Comparison of ENCODE assay signal across 25 cellular contexts in genomic region chr20:4858000-4858399, GRCh38. TPM values are rescaled to one million over a fixed set of nuclear protein-coding genes. Genes with fewer than 3 reads are reported as not detected.
DNase-seq lines count a peak whose midpoint lies in the region; ATAC-seq and TF ChIP-seq lines count a peak whose summit lies in the region.
"Had no signal": no experiment of that assay in that cellular context is flagged by ENCODE, and none has a peak within 500 bp of the region (broad histone marks: within the 10 kb centered on the region; RNA-seq: fewer than 3 reads in every experiment).

No MANE protein-coding gene starts in this region.

- H3K27me3 Mint-ChIP-seq in activated T-cell treated with anti-CD3 and anti-CD28 coated beads, Interleukin-2, amount 50 U/mL, for 24 hours, result no peaks in the 10 kb centered on the region
- no peaks in the 10 kb centered on the region for H3K27me3 Mint-ChIP-seq in activated B cell treated with CpG ODN at 0.5 μM for 24 hours
- no peaks in the 10 kb centered on the region for H3K27me3 Mint-ChIP-seq in T-helper 2 cell treated with Interferon-gamma antibody and Interleukin-4, amounts not matched to agents 5 μg/mL and 100 μg/mL, for 36 hours (ENCODE audit: low read depth)
- H3K27me3 Mint-ChIP-seq: CD8-positive, alpha-beta memory T cell had no signal

- peak overlapping the region; percentile 53 for H3K27ac Mint-ChIP-seq in activated T-cell treated with anti-CD3 and anti-CD28 coated beads, Interleukin-2, amount 50 U/mL, for 24 hours
- H3K27ac Mint-ChIP-seq in activated B cell treated with CpG ODN at 0.5 μM for 24 hours, result peak overlapping the region; percentile 4
- H3K27ac Mint-ChIP-seq in T-helper 2 cell treated with Interferon-gamma antibody and Interleukin-4, amounts not matched to agents 5 μg/mL and 100 μg/mL, for 36 hours, result no peak overlapping the region

- TF ChIP-seq CTCF in DND-41 (IDR thresholded peaks at IDR 0.05; ENCODE audit: borderline replicate concordance, extremely low read depth, low read length, poor library complexity, severe bottlenecking) (no peak), activated B cell treated with CpG ODN at 0.5 μM for 24 hours (IDR thresholded peaks at IDR 0.05) (no peak), sigmoid colon (IDR thresholded peaks at IDR 0.05) (no peak)

- no peak overlapping the region for H3K4me3 Mint-ChIP-seq in activated T-cell treated with anti-CD3 and anti-CD28 coated beads, Interleukin-2, amount 50 U/mL, for 24 hours
- no peak overlapping the region for H3K4me3 Mint-ChIP-seq in activated B cell treated with CpG ODN at 0.5 μM for 24 hours
- no peak overlapping the region for H3K4me3 Mint-ChIP-seq in T-helper 2 cell treated with Interferon-gamma antibody and Interleukin-4, amounts not matched to agents 5 μg/mL and 100 μg/mL, for 36 hours
- H3K4me3 Mint-ChIP-seq: CD8-positive, alpha-beta memory T cell had no signal

- TF ChIP-seq POLR2A in sigmoid colon (IDR thresholded peaks at IDR 0.05), result no peak

- no peak overlapping the region for H3K4me2 ChIP-seq in DND-41 (ENCODE audit: insufficient read depth, low read length)

- H3K4me3 ChIP-seq in DND-41 (ENCODE audit: low read depth in 1 of 2, low read length in 2 of 2), result no peak overlapping the region
- no peak overlapping the region for H3K4me3 ChIP-seq in sigmoid colon
- H3K4me3 ChIP-seq: K562, SK-N-MC had no signal

- POLR2A ChIA-PET in activated B cell treated with CpG ODN at 0.5 μM for 24 hours (lab: Charles Lee), result interaction anchor here (0.6 kb wide), 1 partner anchor 8 kb away, joined by 3 read pairs; no protein-coding TSS in a partner anchor

- ATAC-seq in DND-41 (ENCODE audit: insufficient read depth, low read depth), result no peak
- ATAC-seq in activated B cell treated with CpG ODN at 0.5 μM for 24 hours (ENCODE audit: low read depth), result no peak
- no peak for ATAC-seq in GM19351 (IDR thresholded peaks at IDR 0.05; ENCODE audit: unreplicated experiment)
- ATAC-seq: K562 had no signal

- H4K20me1 ChIP-seq in DND-41 (ENCODE audit: insufficient read depth, low read length), result no peaks in the 10 kb centered on the region

- H3K79me2 ChIP-seq in DND-41 (ENCODE audit: insufficient read depth, low read length), result no peaks in the 10 kb centered on the region

- H3K9ac ChIP-seq in DND-41 (ENCODE audit: low read depth, low read length), result no peak overlapping the region

- peaks cover 98% of the 10 kb centered on the region for H3K36me3 Mint-ChIP-seq in activated T-cell treated with anti-CD3 and anti-CD28 coated beads, Interleukin-2, amount 50 U/mL, for 24 hours (ENCODE audit: low read depth)
- peaks cover 96% of the 10 kb centered on the region for H3K36me3 Mint-ChIP-seq in activated B cell treated with CpG ODN at 0.5 μM for 24 hours (ENCODE audit: low read depth)
- peaks cover 40% of the 10 kb centered on the region for H3K36me3 Mint-ChIP-seq in T-helper 2 cell treated with Interferon-gamma antibody and Interleukin-4, amounts not matched to agents 5 μg/mL and 100 μg/mL, for 36 hours (ENCODE audit: low read depth)

- no peaks in the 10 kb centered on the region for H3K4me1 Mint-ChIP-seq in activated T-cell treated with anti-CD3 and anti-CD28 coated beads, Interleukin-2, amount 50 U/mL, for 24 hours (ENCODE audit: low read depth)
- no peaks in the 10 kb centered on the region for H3K4me1 Mint-ChIP-seq in activated B cell treated with CpG ODN at 0.5 μM for 24 hours
- no peaks in the 10 kb centered on the region for H3K4me1 Mint-ChIP-seq in T-helper 2 cell treated with Interferon-gamma antibody and Interleukin-4, amounts not matched to agents 5 μg/mL and 100 μg/mL, for 36 hours (ENCODE audit: low read depth)
- H3K4me1 Mint-ChIP-seq: CD8-positive, alpha-beta memory T cell had no signal

- H2AFZ ChIP-seq in DND-41 (ENCODE audit: low read depth, low read length), result no peak overlapping the region

- H3K27me3 ChIP-seq in DND-41 (ENCODE audit: insufficient read depth, low read length, poor library complexity) (no peaks in the 10 kb centered on the region), sigmoid colon (no peaks in the 10 kb centered on the region)

- CTCF ChIA-PET in activated B cell treated with CpG ODN at 0.5 μM for 24 hours (lab: Charles Lee), result interaction anchor here (1.1 kb wide), 1 partner anchor 99 kb away, joined by 3 read pairs; no protein-coding TSS in a partner anchor

- 95% methylated on average over 3 of the region's 3 CpGs for WGBS in sigmoid colon, 2 donors

- H3K27ac ChIP-seq in DND-41 (ENCODE audit: low read length) (no peak overlapping the region), sigmoid colon (no peak overlapping the region)
- H3K27ac ChIP-seq: SK-N-MC had no signal

- H3K9me3 ChIP-seq in DND-41 (ENCODE audit: insufficient read depth, low read length, severe bottlenecking) (no peaks in the 10 kb centered on the region), sigmoid colon (no peaks in the 10 kb centered on the region)

- H3K36me3 ChIP-seq in DND-41 (ENCODE audit: insufficient read depth, low read length) (peaks cover 100% of the 10 kb centered on the region), sigmoid colon (peaks cover 12 to 91% (median 25%) of the 10 kb centered on the region in 4 donors)

- no peaks in the 10 kb centered on the region for H3K9me3 Mint-ChIP-seq in activated T-cell treated with anti-CD3 and anti-CD28 coated beads, Interleukin-2, amount 50 U/mL, for 24 hours
- H3K9me3 Mint-ChIP-seq in activated B cell treated with CpG ODN at 0.5 μM for 24 hours, result no peaks in the 10 kb centered on the region
- no peaks in the 10 kb centered on the region for H3K9me3 Mint-ChIP-seq in T-helper 2 cell treated with Interferon-gamma antibody and Interleukin-4, amounts not matched to agents 5 μg/mL and 100 μg/mL, for 36 hours
- H3K9me3 Mint-ChIP-seq: CD8-positive, alpha-beta memory T cell had no signal

- H3K4me1 ChIP-seq in DND-41 (ENCODE audit: insufficient read depth, low read length) (no peaks in the 10 kb centered on the region), sigmoid colon (no peaks in the 10 kb centered on the region)

- intact Hi-C loops in activated B cell treated with CpG ODN at 0.5 μM for 24 hours (cut with micrococcal nuclease), result no loop called here
- intact Hi-C loops in sigmoid colon (cut with DNase I), result no loop called here

- TF ChIP-seq EP300 in sigmoid colon (IDR thresholded peaks at IDR 0.05), result no peak

- DNase-seq in activated T-cell treated with anti-CD3 and anti-CD28 coated beads, Interleukin-2, amount 50 U/mL, for 24 hours, result no peak
- no peak for DNase-seq in activated T-cell treated with anti-CD3 and anti-CD28 coated beads, Interleukin-2, amount 50 U/mL, for 1 hour
- DNase-seq in DND-41 (peak; percentile 1), activated B cell treated with CpG ODN at 0.5 μM for 24 hours (no peak), sigmoid colon (peak; percentile 22), C1 segment of cervical spinal cord (lab: John Stamatoyannopoulos, UW) (no peak)
- DNase-seq in T-helper 2 cell treated with Interferon-gamma antibody and Interleukin-4, amounts not matched to agents 5 μg/mL and 100 μg/mL, for 36 hours (ENCODE audit: low spot score), result no peak
- DNase-seq: 8988T; ACHN; CD8-positive, alpha-beta memory T cell; DMS 273 treated with DMSO at 0.1 percent for 48 hours; DMS79; Kasumi-1; NCI-H1105; NCI-H1436 treated with DMSO at 0.1 percent for 48 hours; NCI-H1930; NCI-H2107; NCI-H446; NCI-H524 treated with DMSO at 0.1 percent for 48 hours; NCI-H774; SIG-M5 had no signal

RNA-seq across cellular contexts. Expression of gene RASSF2, which starts 34.6 kb away (rescaled TPM):
- total RNA-seq in activated B cell treated with CpG ODN at 0.5 μM for 24 hours (202 and 217 TPM in 2 replicates), sigmoid colon (10 to 100 TPM; 14.6 to 37.4 (median 17.8) TPM)
- polyA plus RNA-seq in sigmoid colon, result 10 to 100 TPM in 1 of 3 donors, 1 to 10 TPM in 2; 3.6 to 19.9 (median 5.5) TPM
- total RNA-seq: HT-29 had no signal

Comparison
In these comparisons a context has a peak if more than half of its experiments do, and no peak if none do; other contexts are left out.
1. DNase-seq: peak in DND-41 (single experiment) and sigmoid colon (single experiment); none in activated T-cell treated with anti-CD3 and anti-CD28 coated beads, Interleukin-2, amount 50 U/mL, for 24 hours (single experiment), activated T-cell treated with anti-CD3 and anti-CD28 coated beads, Interleukin-2, amount 50 U/mL, for 1 hour (single experiment), activated B cell treated with CpG ODN at 0.5 μM for 24 hours (single experiment), C1 segment of cervical spinal cord (0 of 14) and T-helper 2 cell treated with Interferon-gamma antibody and Interleukin-4, amounts not matched to agents 5 μg/mL and 100 μg/mL, for 36 hours (single experiment).